9 cellular contexts compared by ENCODE assay signal in the genomic region with DNA sequence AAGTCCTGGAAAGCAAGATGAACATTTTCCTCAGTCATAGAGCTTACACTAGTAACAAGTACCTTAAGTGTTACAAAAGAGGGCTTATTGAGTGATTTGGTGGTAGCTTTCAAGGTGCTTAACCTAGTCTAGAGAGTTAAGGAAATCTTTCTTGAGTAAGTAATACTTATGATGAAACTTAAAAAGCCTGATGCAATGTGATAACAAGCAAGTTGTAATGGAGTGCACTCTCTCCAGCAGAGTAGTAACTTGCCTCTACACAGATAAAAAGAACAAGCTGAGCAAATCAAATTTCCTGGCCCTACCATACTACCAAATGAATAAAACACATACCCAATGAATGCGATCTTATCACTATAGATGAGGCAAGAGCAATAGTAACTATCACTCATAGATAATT.
"Had no signal": no experiment of that assay in that cellular context is flagged by ENCODE, and none has a peak within 500 bp of the region (broad histone marks: within the 10 kb centered on the region; RNA-seq: fewer than 3 reads in every experiment).

No MANE protein-coding gene starts in this region.

- ATAC-seq: GM23338, HCT116 had no signal

- H3K9me3 ChIP-seq: HAP-1 had no signal

- DNase-seq: GM23248, GOT3, H7, H9, HCEC 1CT, HFFc6 had no signal

- H3K4me3 ChIP-seq: GM23248, GM23338, HAP-1 had no signal

- H3K9me3 Mint-ChIP-seq: GM23338, H9 had no signal

- H3K36me3 ChIP-seq: HAP-1 had no signal

- H3K27ac Mint-ChIP-seq: GM23338, H9, HFFc6 had no signal

- H3K4me3 Mint-ChIP-seq: GM23338, H9, HFFc6 had no signal

- H3K27ac ChIP-seq: GM23248 had no signal

- H3K9ac ChIP-seq: GM23248 had no signal
